2 cellular contexts compared by ENCODE assay signal in the genomic region with DNA sequence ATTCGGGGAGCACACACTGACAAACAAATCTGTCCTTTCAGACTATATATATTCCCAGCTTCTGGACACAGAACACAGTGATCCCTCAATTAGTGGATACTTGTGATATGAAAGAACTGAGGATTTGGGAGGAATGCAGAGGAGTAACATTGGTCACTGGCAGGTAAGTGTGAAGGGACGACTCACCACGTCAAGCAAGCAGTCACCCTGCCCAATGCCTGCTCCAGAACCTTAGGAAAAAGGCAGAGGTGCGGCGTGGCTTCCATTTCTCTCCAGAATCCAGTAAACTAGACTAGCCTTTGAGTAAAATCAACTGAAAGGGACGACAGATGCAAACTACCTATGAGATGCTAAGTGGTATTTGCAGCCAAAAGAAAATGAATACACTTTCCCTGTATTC.
TF ChIP-seq lines count a peak whose summit lies in the region.

No MANE protein-coding gene starts in this region.

TF ChIP-seq in SK-N-SH, 30 proteins besides CTCF, POLR2A, EP300 and RAD21 (continued from another document):
- TF ChIP-seq IRF3 (IDR thresholded peaks at IDR 0.05; ENCODE audit: low read depth, low read length): no peak
TF ChIP-seq in SK-N-SH: peak in this region for 0.

TF ChIP-seq in SK-N-SH treated with all-trans-retinoic acid at 6 μM for 48 hours, 23 proteins besides CTCF, POLR2A, EP300 and RAD21 (continued from another document):
- TF ChIP-seq CREB5 (CRISPR knock-in tag; IDR thresholded peaks at IDR 0.05; ENCODE audit: low read depth): no peak
- TF ChIP-seq BACH2 (CRISPR knock-in tag; IDR thresholded peaks at IDR 0.05; ENCODE audit: borderline replicate concordance): no peak
